Comparison of ENCODE assay signal across 16 cellular contexts in the genomic region with DNA sequence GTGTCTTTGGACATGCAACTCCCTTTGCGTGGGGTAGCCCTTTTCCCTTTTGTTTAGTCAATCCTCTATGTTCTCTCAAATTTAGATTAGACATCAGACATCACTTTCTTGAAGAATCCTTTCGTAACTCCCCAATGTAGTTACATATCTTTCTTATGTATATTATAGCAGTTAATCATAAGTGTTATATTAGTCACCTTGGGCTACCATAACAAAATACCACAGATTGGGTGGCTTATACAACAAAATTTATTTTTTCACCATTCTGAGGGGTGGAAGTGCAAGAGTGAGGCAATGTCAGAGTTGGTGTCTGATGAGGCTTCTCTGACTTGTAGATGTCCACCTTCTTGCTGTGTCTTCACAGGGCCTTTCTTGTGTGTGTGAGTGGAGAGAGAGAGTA.
DNase-seq lines count a peak whose midpoint lies in the region; ATAC-seq and TF ChIP-seq lines count a peak whose summit lies in the region.
"Had no signal": no experiment of that assay in that cellular context is flagged by ENCODE, and none has a peak within 500 bp of the region (broad histone marks: within the 10 kb centered on the region; RNA-seq: fewer than 3 reads in every experiment).

No MANE protein-coding gene starts in this region.

- no peaks in the 10 kb centered on the region for H3K79me2 ChIP-seq in osteoblast (ENCODE audit: insufficient read depth, low read length)

- no CpG with 5 or more reads among the region's 2 CpGs for WGBS in IMR-90 (ENCODE audit: extremely low coverage in 2 of 2, insufficient read length in 1 of 2), 2 experiments
- WGBS in endodermal cell (ENCODE audit: insufficient coverage in 1 of 2, insufficient read length in 1 of 2), 2 experiments, result 85% methylated on average over 1 of the region's 2 CpGs; no CpG with 5 or more reads in 1 of the 2 experiments

- H2BK5ac ChIP-seq in IMR-90 (ENCODE audit: low read depth, low read length, poor library complexity, severe bottlenecking), result peak overlapping the region; percentile 11

- H3K4me1 Mint-ChIP-seq in T-helper 2 cell treated with Interferon-gamma antibody and Interleukin-4, amounts not matched to agents 5 μg/mL and 100 μg/mL, for 36 hours (ENCODE audit: low read depth), result peaks cover 29% of the 10 kb centered on the region
- peaks cover 10% of the 10 kb centered on the region for H3K4me1 Mint-ChIP-seq in activated T-helper 17 cell treated with anti-CD3 and anti-CD28 coated beads, Interleukin-2, amount 50 U/mL, for 72 hours
- H3K4me1 Mint-ChIP-seq in endodermal cell, result no peaks in the 10 kb centered on the region

- H3K36me3 ChIP-seq in IMR-90 (ENCODE audit: control insufficient read depth, insufficient read depth, low read length) (peaks cover 6% of the 10 kb centered on the region; the same call in 1 of the 2 replicates), osteoblast (ENCODE audit: insufficient read depth, low read length) (peaks cover 1% of the 10 kb centered on the region), endodermal cell (ENCODE audit: control insufficient read depth, insufficient read depth, low read length) (peaks cover 9% of the 10 kb centered on the region)

- no peak overlapping the region for H3K4me3 Mint-ChIP-seq in T-helper 2 cell treated with Interferon-gamma antibody and Interleukin-4, amounts not matched to agents 5 μg/mL and 100 μg/mL, for 36 hours
- no peak overlapping the region for H3K4me3 Mint-ChIP-seq in activated T-helper 17 cell treated with anti-CD3 and anti-CD28 coated beads, Interleukin-2, amount 50 U/mL, for 72 hours
- H3K4me3 Mint-ChIP-seq in endodermal cell, result no peak overlapping the region
- H3K4me3 Mint-ChIP-seq: CD14-positive monocyte had no signal

- H4K91ac ChIP-seq in IMR-90 (ENCODE audit: insufficient read depth, low read depth, low read length), result no peak overlapping the region

- no peak overlapping the region for H3K23ac ChIP-seq in IMR-90 (ENCODE audit: low read depth, low read length)

- TF ChIP-seq CTCF in IMR-90 (conservative IDR thresholded peaks at IDR 0.05; ENCODE audit: low read depth, low read length) (no peak), osteoblast (IDR thresholded peaks at IDR 0.05; ENCODE audit: extremely low read depth, low read depth, low read length) (no peak), endodermal cell (conservative IDR thresholded peaks at IDR 0.05) (no peak)

- H3K4me2 ChIP-seq in IMR-90 (ENCODE audit: low read depth, low read length) (no peak overlapping the region), osteoblast (ENCODE audit: insufficient read depth, low read length) (no peak overlapping the region)

- no peak overlapping the region for H2BK20ac ChIP-seq in IMR-90 (ENCODE audit: low read depth, low read length)

- H3K9me3 Mint-ChIP-seq in T-helper 2 cell treated with Interferon-gamma antibody and Interleukin-4, amounts not matched to agents 5 μg/mL and 100 μg/mL, for 36 hours, result no peaks in the 10 kb centered on the region
- no peaks in the 10 kb centered on the region for H3K9me3 Mint-ChIP-seq in activated T-helper 17 cell treated with anti-CD3 and anti-CD28 coated beads, Interleukin-2, amount 50 U/mL, for 72 hours
- no peaks in the 10 kb centered on the region for H3K9me3 Mint-ChIP-seq in endodermal cell
- H3K9me3 Mint-ChIP-seq: CD14-positive monocyte had no signal

- no peak overlapping the region for H3K4ac ChIP-seq in IMR-90 (ENCODE audit: low read depth, low read length)

- dilution Hi-C loops in IMR-90 (cut with HindIII; ENCODE audit: low sequenced_read_pairs, unreplicated experiment), result no loop called here

- no peak for DNase-seq in T-helper 2 cell treated with Interferon-gamma antibody and Interleukin-4, amounts not matched to agents 5 μg/mL and 100 μg/mL, for 36 hours (ENCODE audit: low spot score)
- no peak for DNase-seq in T-helper 2 cell
- peak; percentile 21 for DNase-seq in IMR-90
- peak; percentile 21 for DNase-seq in osteoblast (ENCODE audit: insufficient read length, low spot score, missing footprints)
- DNase-seq in endodermal cell, result no peak
- DNase-seq in erythroblast (lab: John Stamatoyannopoulos, UW), result no peak
- DNase-seq: GF-D8, NCI-H1417, NCI-H2029 treated with DMSO at 0.1 percent for 48 hours, NCI-H510A, SIG-M5 had no signal

- H3K9me3 ChIP-seq in IMR-90 (ENCODE audit: control insufficient read depth, insufficient read depth, low read length), result no peaks in the 10 kb centered on the region
- no peaks in the 10 kb centered on the region for H3K9me3 ChIP-seq in osteoblast (ENCODE audit: low read depth, low read length)
- no peaks in the 10 kb centered on the region for H3K9me3 ChIP-seq in endodermal cell (ENCODE audit: control insufficient read depth, low read length)
- H3K9me3 ChIP-seq: Caco-2 had no signal

- H3K9ac ChIP-seq in IMR-90 (ENCODE audit: low read depth, low read length) (no peak overlapping the region), endodermal cell (ENCODE audit: extremely low read depth, low read length, poor library complexity, severe bottlenecking) (no peak overlapping the region)

- no peak for TF ChIP-seq RAD21 in IMR-90 (IDR thresholded peaks at IDR 0.05; ENCODE audit: low read length)

- TF ChIP-seq POLR2A in IMR-90 (IDR thresholded peaks at IDR 0.05; ENCODE audit: low read depth, low read length) (no peak), erythroblast (IDR thresholded peaks at IDR 0.05; ENCODE audit: low read length) (no peak)

- H3K18ac ChIP-seq in IMR-90 (ENCODE audit: low read depth, low read length), result no peak overlapping the region

- H3K4me1 ChIP-seq in IMR-90 (ENCODE audit: control insufficient read depth, insufficient read depth, low read length) (no peaks in the 10 kb centered on the region; the same call in 1 of the 2 replicates), osteoblast (ENCODE audit: insufficient read depth, low read length) (peaks cover 7% of the 10 kb centered on the region), endodermal cell (ENCODE audit: control insufficient read depth, insufficient read depth, low read length) (no peaks in the 10 kb centered on the region)

- H2BK15ac ChIP-seq in IMR-90 (ENCODE audit: low read depth, low read length), result no peak overlapping the region

- H3K27ac ChIP-seq in IMR-90 (ENCODE audit: insufficient read depth, low read length), result no peak overlapping the region
- no peak overlapping the region for H3K27ac ChIP-seq in osteoblast (ENCODE audit: low read depth, low read length)
- H3K27ac ChIP-seq in endodermal cell (ENCODE audit: low read depth, low read length), result no peak overlapping the region
- H3K27ac ChIP-seq: 22Rv1 had no signal

- H3K56ac ChIP-seq in IMR-90 (ENCODE audit: extremely low read depth, insufficient read depth, low read length), result no peak overlapping the region

- in situ Hi-C loops in IMR-90 (cut with MboI; ENCODE audit: low sequenced_read_pairs), result no loop called here

- H2AK5ac ChIP-seq in IMR-90 (ENCODE audit: low read depth, low read length), result no peak overlapping the region

- H3K79me1 ChIP-seq in IMR-90 (ENCODE audit: low read depth in 1 of 2, low read length in 2 of 2), result peaks cover 5 to 11% of the 10 kb centered on the region in 2 experiments

- POLR2A ChIA-PET in IMR-90 (lab: Charles Lee; ENCODE audit: unreplicated experiment), result no interaction called here

- CTCF ChIA-PET in IMR-90 (lab: Yijun Ruan, JAX), result interaction anchor here (1.2 kb wide), 1 partner anchor 10 kb away, joined by 3 read pairs; no protein-coding TSS in a partner anchor

- H3K27me3 Mint-ChIP-seq in T-helper 2 cell treated with Interferon-gamma antibody and Interleukin-4, amounts not matched to agents 5 μg/mL and 100 μg/mL, for 36 hours (ENCODE audit: low read depth), result no peaks in the 10 kb centered on the region
- no peaks in the 10 kb centered on the region for H3K27me3 Mint-ChIP-seq in activated T-helper 17 cell treated with anti-CD3 and anti-CD28 coated beads, Interleukin-2, amount 50 U/mL, for 72 hours
- no peaks in the 10 kb centered on the region for H3K27me3 Mint-ChIP-seq in endodermal cell (ENCODE audit: insufficient read depth)

- H4K20me1 ChIP-seq in IMR-90 (ENCODE audit: insufficient read depth, low read length), result no peaks in the 10 kb centered on the region
- no peaks in the 10 kb centered on the region for H4K20me1 ChIP-seq in osteoblast (ENCODE audit: insufficient read depth, low read length)

- no peak overlapping the region for H3K14ac ChIP-seq in IMR-90 (replicated peaks; ENCODE audit: low read depth, low read length)

- H2AFZ ChIP-seq in IMR-90 (replicated peaks; ENCODE audit: low read length, poor library complexity) (no peak overlapping the region), osteoblast (ENCODE audit: low read length) (no peak overlapping the region)

- H4K8ac ChIP-seq in IMR-90 (ENCODE audit: low read depth in 2 of 2, low read length in 2 of 2), result no peak overlapping the region

- ATAC-seq in IMR-90 (ENCODE audit: low read depth) (peak; percentile 44), GM21619 (IDR thresholded peaks at IDR 0.05; ENCODE audit: unreplicated experiment) (no peak)
- ATAC-seq in activated T-helper 17 cell treated with anti-CD3 and anti-CD28 coated beads, Interleukin-2, amount 50 U/mL, for 72 hours (replicated peaks), result peak; percentile 40

- no TSS peak for BruUV-seq in IMR-90 (replicated peaks; lab: Mats Ljungman, UMichigan)

- peak overlapping the region; percentile 4 for H3K27ac Mint-ChIP-seq in T-helper 2 cell treated with Interferon-gamma antibody and Interleukin-4, amounts not matched to agents 5 μg/mL and 100 μg/mL, for 36 hours
- H3K27ac Mint-ChIP-seq in activated T-helper 17 cell treated with anti-CD3 and anti-CD28 coated beads, Interleukin-2, amount 50 U/mL, for 72 hours, result peak overlapping the region; percentile 4
- no peak overlapping the region for H3K27ac Mint-ChIP-seq in endodermal cell

- intact Hi-C loops in IMR-90 (cut with micrococcal nuclease), result loop anchor here (10.0 kb wide), 1 partner anchor 109 kb away; the partner anchor contains the start of genes PHTF2 and TMEM60

- peaks cover 40% of the 10 kb centered on the region for H3K36me3 Mint-ChIP-seq in T-helper 2 cell treated with Interferon-gamma antibody and Interleukin-4, amounts not matched to agents 5 μg/mL and 100 μg/mL, for 36 hours (ENCODE audit: low read depth)
- H3K36me3 Mint-ChIP-seq in activated T-helper 17 cell treated with anti-CD3 and anti-CD28 coated beads, Interleukin-2, amount 50 U/mL, for 72 hours (ENCODE audit: low read depth), result peaks cover 75% of the 10 kb centered on the region
- no peaks in the 10 kb centered on the region for H3K36me3 Mint-ChIP-seq in endodermal cell (ENCODE audit: low read depth)

- H4K5ac ChIP-seq in IMR-90 (ENCODE audit: low read depth, low read length), result no peak overlapping the region

- H3K27me3 ChIP-seq in IMR-90 (ENCODE audit: control insufficient read depth, insufficient read depth, low read length) (no peaks in the 10 kb centered on the region), osteoblast (ENCODE audit: insufficient read depth, low read length) (no peaks in the 10 kb centered on the region), endodermal cell (ENCODE audit: control insufficient read depth, insufficient read depth, low read length, poor library complexity, severe bottlenecking) (no peaks in the 10 kb centered on the region)

- H2BK120ac ChIP-seq in IMR-90 (ENCODE audit: low read depth, low read length), result no peak overlapping the region

- no peak overlapping the region for H2AK9ac ChIP-seq in IMR-90 (replicated peaks; ENCODE audit: low read depth, low read length, poor library complexity)

- H3K4me3 ChIP-seq in IMR-90 (ENCODE audit: insufficient read depth, low read depth, low read length) (no peak overlapping the region), osteoblast (ENCODE audit: insufficient read depth, low read length) (no peak overlapping the region), endodermal cell (ENCODE audit: low read length) (no peak overlapping the region)

- peaks cover 6% of the 10 kb centered on the region for H3K9me1 ChIP-seq in IMR-90 (ENCODE audit: insufficient read depth, low read length)

Comparison
In these comparisons a context has a peak if more than half of its experiments do, and no peak if none do; other contexts are left out.
1. DNase-seq: peak in IMR-90 (single experiment) and osteoblast (single experiment); none in T-helper 2 cell treated with Interferon-gamma antibody and Interleukin-4, amounts not matched to agents 5 μg/mL and 100 μg/mL, for 36 hours (single experiment), T-helper 2 cell (0 of 5), endodermal cell (single experiment) and erythroblast (0 of 2).